In genomic region chr7:34084651-34085050, GRCh38 we compare ENCODE assay signal across 8 cellular contexts.
"Had no signal": no experiment of that assay in that cellular context is flagged by ENCODE, and none has a peak within 500 bp of the region (broad histone marks: within the 10 kb centered on the region; RNA-seq: fewer than 3 reads in every experiment).

No MANE protein-coding gene starts in this region.

- H3K27me3 Mint-ChIP-seq: IgD-negative memory B cell had no signal

- H3K27ac Mint-ChIP-seq: IgD-negative memory B cell had no signal

- ATAC-seq: HepG2, K562 had no signal

- H3K27ac ChIP-seq: HL-60 had no signal

- DNase-seq: IMR-90, KBM-7, KG1 had no signal

- H3K4me1 Mint-ChIP-seq: IgD-negative memory B cell had no signal

- H3K4me3 Mint-ChIP-seq: IgD-negative memory B cell had no signal

- FAIRE-seq: HepG2, HTR-8/SVneo, K562 had no signal

- H3K36me3 Mint-ChIP-seq: IgD-negative memory B cell had no signal

- H3K4me3 ChIP-seq: K562 had no signal
